10 cellular contexts compared by ENCODE assay signal in genomic region chr16:11672206-11673090, GRCh38. TPM values are rescaled to one million over a fixed set of nuclear protein-coding genes. Genes with fewer than 3 reads are reported as not detected.
DNase-seq lines count a peak whose midpoint lies in the region; ATAC-seq and TF ChIP-seq lines count a peak whose summit lies in the region.
"Had no signal": no experiment of that assay in that cellular context is flagged by ENCODE, and none has a peak within 500 bp of the region (broad histone marks: within the 10 kb centered on the region; RNA-seq: fewer than 3 reads in every experiment).

No MANE protein-coding gene starts in this region.

- H3K9me3 ChIP-seq in CD4-positive, alpha-beta T cell (ENCODE audit: control insufficient read depth, low read length) = no peaks in the 10 kb centered on the region
- H3K9me3 ChIP-seq in mesodermal cell (ENCODE audit: control insufficient read depth, low read length) = no peaks in the 10 kb centered on the region
- H3K9me3 ChIP-seq in breast epithelium = no peaks in the 10 kb centered on the region
- H3K9me3 ChIP-seq in osteoblast (ENCODE audit: low read depth, low read length) = no peaks in the 10 kb centered on the region
- H3K9me3 ChIP-seq: pancreas had no signal

- peaks cover 32% of the 10 kb centered on the region for H3K4me1 ChIP-seq in mesodermal cell (ENCODE audit: control insufficient read depth, insufficient read depth, low read length, poor library complexity, severe bottlenecking)
- peaks cover 11 to 23% of the 10 kb centered on the region in 2 donors for H3K4me1 ChIP-seq in breast epithelium
- H3K4me1 ChIP-seq in osteoblast (ENCODE audit: insufficient read depth, low read length) = peaks cover 17% of the 10 kb centered on the region

- peak overlapping the region; percentile 58 for H3K27ac ChIP-seq in CD4-positive, alpha-beta T cell (ENCODE audit: low read depth, low read length)
- H3K27ac ChIP-seq in HL-60 (replicated peaks) = peak overlapping the region; percentile 59
- peak overlapping the region; percentile 45 for H3K27ac ChIP-seq in mesodermal cell (ENCODE audit: low read depth, low read length, severe bottlenecking)
- H3K27ac ChIP-seq in breast epithelium = peak overlapping the region in 1 of 2 donors; percentile 78
- no peak overlapping the region for H3K27ac ChIP-seq in osteoblast (ENCODE audit: low read depth, low read length)

- H3K36me3 ChIP-seq in mesodermal cell (ENCODE audit: control insufficient read depth, insufficient read depth, low read length) (peaks cover 32% of the 10 kb centered on the region), breast epithelium (no peaks in the 10 kb centered on the region), osteoblast (ENCODE audit: insufficient read depth, low read length) (peaks cover 4% of the 10 kb centered on the region)

- no peaks in the 10 kb centered on the region for H3K27me3 Mint-ChIP-seq in CD4-positive, alpha-beta T cell
- no peaks in the 10 kb centered on the region for H3K27me3 Mint-ChIP-seq in activated T-helper 1 cell treated with anti-CD3 and anti-CD28 coated beads, Interleukin-12 subunit alpha, Interleukin-12 subunit beta, Interleukin-2, Interleukin-4 antibody, amounts not matched to agents 30 ng/mL and 10 ng/mL and 1 ng/mL, durations not matched to agents 14 hours and 24 hours and 36 hours (ENCODE audit: insufficient read depth)

- H4K20me1 ChIP-seq in osteoblast (ENCODE audit: insufficient read depth, low read length) = peaks cover 63% of the 10 kb centered on the region

- no peak overlapping the region for H3K4me2 ChIP-seq in osteoblast (ENCODE audit: insufficient read depth, low read length)

- H3K4me1 Mint-ChIP-seq in CD4-positive, alpha-beta T cell (ENCODE audit: low read depth) = peaks cover 77% of the 10 kb centered on the region
- H3K4me1 Mint-ChIP-seq in activated T-helper 1 cell treated with anti-CD3 and anti-CD28 coated beads, Interleukin-12 subunit alpha, Interleukin-12 subunit beta, Interleukin-2, Interleukin-4 antibody, amounts not matched to agents 30 ng/mL and 10 ng/mL and 1 ng/mL, durations not matched to agents 14 hours and 24 hours and 36 hours (ENCODE audit: low read depth) = peaks cover 38% of the 10 kb centered on the region

- no peak for TF ChIP-seq POLR2A in breast epithelium (IDR thresholded peaks at IDR 0.05)

- H3K27me3 ChIP-seq in CD4-positive, alpha-beta T cell (ENCODE audit: control insufficient read depth, insufficient read depth, low read length) = no peaks in the 10 kb centered on the region
- H3K27me3 ChIP-seq in HL-60 (ENCODE audit: insufficient read depth, poor library complexity, severe bottlenecking) (no peaks in the 10 kb centered on the region), breast epithelium (no peaks in the 10 kb centered on the region), osteoblast (ENCODE audit: insufficient read depth, low read length) (no peaks in the 10 kb centered on the region)
- H3K27me3 ChIP-seq: pancreas had no signal

- peak overlapping the region; percentile 94 for H3K27ac Mint-ChIP-seq in CD4-positive, alpha-beta T cell
- peak overlapping the region; percentile 64 for H3K27ac Mint-ChIP-seq in activated T-helper 1 cell treated with anti-CD3 and anti-CD28 coated beads, Interleukin-12 subunit alpha, Interleukin-12 subunit beta, Interleukin-2, Interleukin-4 antibody, amounts not matched to agents 30 ng/mL and 10 ng/mL and 1 ng/mL, durations not matched to agents 14 hours and 24 hours and 36 hours

- TF ChIP-seq CTCF in CD4-positive, alpha-beta T cell (IDR thresholded peaks at IDR 0.05) = no peak
- TF ChIP-seq CTCF in HL-60 (IDR thresholded peaks at IDR 0.05; ENCODE audit: insufficient read depth, low read length) (no peak), breast epithelium (IDR thresholded peaks at IDR 0.05) (no peak), osteoblast (IDR thresholded peaks at IDR 0.05; ENCODE audit: extremely low read depth, low read depth, low read length) (no peak)

- peak in 5 of 10 experiments; percentile 23 to 47 (median 27) for DNase-seq in CD4-positive, alpha-beta T cell
- DNase-seq in HL-60 (ENCODE audit: low read depth in 1 of 2, low spot score in 1 of 2) (peak; percentile 76 to 78), breast epithelium (ENCODE audit: low spot score in 2 of 2) (no peak), middle frontal gyrus (ENCODE audit: extremely low spot score, low spot score) (no peak), osteoblast (ENCODE audit: insufficient read length, low spot score, missing footprints) (no peak), dedifferentiated amniotic fluid mesenchymal stem cell (ENCODE audit: extremely low spot score) (no peak)
- peak; percentile 15 for DNase-seq in activated T-helper 1 cell treated with anti-CD3 and anti-CD28 coated beads, Interleukin-12 subunit alpha, Interleukin-12 subunit beta, Interleukin-2, Interleukin-4 antibody, amounts not matched to agents 30 ng/mL and 10 ng/mL and 1 ng/mL, durations not matched to agents 14 hours and 24 hours and 36 hours (ENCODE audit: low spot score)
- DNase-seq: NCI-H2081 treated with DMSO at 0.1 percent for 48 hours had no signal

- CTCF ChIA-PET in CD4-positive, alpha-beta T cell (lab: Charles Lee) = no interaction called here

- H2AFZ ChIP-seq in osteoblast (ENCODE audit: low read length) = no peak overlapping the region

- peaks cover 52% of the 10 kb centered on the region for H3K36me3 Mint-ChIP-seq in CD4-positive, alpha-beta T cell (ENCODE audit: low read depth)
- peaks cover 8% of the 10 kb centered on the region for H3K36me3 Mint-ChIP-seq in activated T-helper 1 cell treated with anti-CD3 and anti-CD28 coated beads, Interleukin-12 subunit alpha, Interleukin-12 subunit beta, Interleukin-2, Interleukin-4 antibody, amounts not matched to agents 30 ng/mL and 10 ng/mL and 1 ng/mL, durations not matched to agents 14 hours and 24 hours and 36 hours (ENCODE audit: low read depth)

- intact Hi-C loops in CD4-positive, alpha-beta T cell (cut with DNase I, micrococcal nuclease) = loop anchor here in 1 of 2 experiments (2.0 kb wide), 1 partner anchor 20 kb away; no protein-coding TSS in a partner anchor
- intact Hi-C loops in activated T-helper 1 cell treated with anti-CD3 and anti-CD28 coated beads, Interleukin-12 subunit alpha, Interleukin-12 subunit beta, Interleukin-2, Interleukin-4 antibody, amounts not matched to agents 30 ng/mL and 10 ng/mL and 1 ng/mL, durations not matched to agents 14 hours and 24 hours and 36 hours (cut with micrococcal nuclease) = no loop called here
- intact Hi-C loops in breast epithelium (cut with DNase I; ENCODE audit: low total_unique reads) = no loop called here

- 95 to 98% methylated on average over 23 to 24 of the region's 25 CpGs for WGBS in mesodermal cell (ENCODE audit: insufficient coverage in 2 of 2), 2 experiments

- H3K9me3 Mint-ChIP-seq in CD4-positive, alpha-beta T cell = no peaks in the 10 kb centered on the region
- no peaks in the 10 kb centered on the region for H3K9me3 Mint-ChIP-seq in activated T-helper 1 cell treated with anti-CD3 and anti-CD28 coated beads, Interleukin-12 subunit alpha, Interleukin-12 subunit beta, Interleukin-2, Interleukin-4 antibody, amounts not matched to agents 30 ng/mL and 10 ng/mL and 1 ng/mL, durations not matched to agents 14 hours and 24 hours and 36 hours

- H3K79me2 ChIP-seq in osteoblast (ENCODE audit: insufficient read depth, low read length) = peaks cover 29% of the 10 kb centered on the region

- H3K4me3 ChIP-seq in HL-60 (replicated peaks; ENCODE audit: insufficient read depth, low read length) (no peak overlapping the region), mesodermal cell (ENCODE audit: extremely low read depth, insufficient read depth, low read length, poor library complexity, severe bottlenecking) (no peak overlapping the region), breast epithelium (peak overlapping the region in 1 of 3 donors; percentile 20), osteoblast (ENCODE audit: insufficient read depth, low read length) (no peak overlapping the region)
- H3K4me3 ChIP-seq: pancreas had no signal

- ATAC-seq in CD4-positive, alpha-beta T cell (ENCODE audit: poor library complexity) = peak; percentile 11
- ATAC-seq: pancreas had no signal

- POLR2A ChIA-PET in CD4-positive, alpha-beta T cell (lab: Charles Lee) = interaction anchor here (1.0 to 1.6 kb wide), 2 partner anchors 7 to 140 kb away, joined by 3 read pairs; no protein-coding TSS in a partner anchor

- H3K4me3 Mint-ChIP-seq in CD4-positive, alpha-beta T cell = peak overlapping the region; percentile 85
- H3K4me3 Mint-ChIP-seq in activated T-helper 1 cell treated with anti-CD3 and anti-CD28 coated beads, Interleukin-12 subunit alpha, Interleukin-12 subunit beta, Interleukin-2, Interleukin-4 antibody, amounts not matched to agents 30 ng/mL and 10 ng/mL and 1 ng/mL, durations not matched to agents 14 hours and 24 hours and 36 hours = peak overlapping the region; percentile 50

RNA-seq across cellular contexts. Expression of gene SNN, which starts 4.2 kb away (rescaled TPM):
- total RNA-seq in CD4-positive, alpha-beta T cell = 10 to 100 TPM; 76.3 to 79.7 TPM
- total RNA-seq in activated T-helper 1 cell treated with anti-CD3 and anti-CD28 coated beads, Interleukin-12 subunit alpha, Interleukin-12 subunit beta, Interleukin-2, Interleukin-4 antibody, amounts not matched to agents 30 ng/mL and 10 ng/mL and 1 ng/mL, durations not matched to agents 14 hours and 24 hours and 36 hours = 7.3 and 7.9 TPM in 2 replicates
- 33.8 TPM for polyA plus RNA-seq in mesodermal cell (2013, experiment 1 of 2)
- 25.9 TPM for polyA plus RNA-seq in mesodermal cell (2013, experiment 2 of 2)
- total RNA-seq in breast epithelium (10 to 100 TPM; 16.4 to 68.3 (median 18.7) TPM), osteoblast (13.0 and 13.8 TPM in 2 replicates)

Comparison
In these comparisons a context has a peak if more than half of its experiments do, and no peak if none do; other contexts are left out.
1. DNase-seq: peak in HL-60 (2 of 2) and activated T-helper 1 cell treated with anti-CD3 and anti-CD28 coated beads, Interleukin-12 subunit alpha, Interleukin-12 subunit beta, Interleukin-2, Interleukin-4 antibody, amounts not matched to agents 30 ng/mL and 10 ng/mL and 1 ng/mL, durations not matched to agents 14 hours and 24 hours and 36 hours (single experiment); none in breast epithelium (0 of 2), middle frontal gyrus (single experiment), osteoblast (single experiment) and dedifferentiated amniotic fluid mesenchymal stem cell (single experiment).